8 cellular contexts compared by ENCODE assay signal in the genomic region with DNA sequence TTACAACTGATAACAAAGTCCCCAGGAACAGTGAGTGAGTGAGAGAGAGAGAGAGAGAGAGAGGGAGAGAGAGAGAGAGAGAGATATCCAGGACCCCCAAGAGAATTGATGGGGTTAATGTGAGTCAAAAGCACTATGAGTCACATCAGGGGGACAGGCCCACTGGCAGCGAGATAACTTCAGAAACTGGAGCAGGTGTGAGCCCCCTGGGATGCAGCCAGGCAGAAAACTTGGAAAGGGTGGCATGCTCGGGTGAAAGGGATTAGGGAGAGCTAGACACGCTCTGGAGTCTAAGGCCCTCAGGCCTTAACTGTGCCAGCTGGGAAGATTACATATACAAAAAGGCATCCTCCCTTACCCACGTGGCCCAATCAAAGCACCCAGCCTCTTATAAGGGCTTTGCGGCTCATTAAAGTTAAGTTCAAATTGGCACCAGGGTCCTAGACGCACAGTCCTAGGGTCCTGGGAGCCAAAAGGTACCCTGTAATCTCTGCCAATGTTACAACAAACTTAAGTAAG. TPM values are rescaled to one million over a fixed set of nuclear protein-coding genes. Genes with fewer than 3 reads are reported as not detected.
DNase-seq lines count a peak whose midpoint lies in the region; ATAC-seq and TF ChIP-seq lines count a peak whose summit lies in the region.

No MANE protein-coding gene starts in this region.

- H3K4me1 ChIP-seq in SJSA1 (replicated peaks): 0 out of 2 replicates have a peak, but pooled peaks cover 3% of the 10 kb centered on the region

- no peak for TF ChIP-seq CTCF in kidney epithelial cell (IDR thresholded peaks at IDR 0.05; ENCODE audit: insufficient read depth, low read length, poor library complexity, severe bottlenecking)

- H3K27ac Mint-ChIP-seq in central memory CD8-positive, alpha-beta T cell (ENCODE audit: low read depth): peak overlapping the region; percentile 95
- H3K27ac Mint-ChIP-seq in stimulated activated naive B cell treated with anti-CD40 and anti-IgM and Interleukin-4, amounts not matched to agents 10 μg/mL and 1 μg/mL and 100 μg/mL, for 72 hours: peak overlapping the region; percentile 95

- H3K9me3 ChIP-seq in SJSA1 (replicated peaks): no peaks in the 10 kb centered on the region

- H3K27me3 ChIP-seq in SJSA1 (replicated peaks) (no peaks in the 10 kb centered on the region), kidney epithelial cell (ENCODE audit: control insufficient read depth, insufficient read depth, low read length) (no peaks in the 10 kb centered on the region)

- peaks cover 10% of the 10 kb centered on the region for H3K36me3 Mint-ChIP-seq in central memory CD8-positive, alpha-beta T cell (ENCODE audit: insufficient read depth)
- H3K36me3 Mint-ChIP-seq in stimulated activated naive B cell treated with anti-CD40 and anti-IgM and Interleukin-4, amounts not matched to agents 10 μg/mL and 1 μg/mL and 100 μg/mL, for 72 hours: peaks cover 5 to 9% of the 10 kb centered on the region in 2 donors

- in situ Hi-C loops in Caki2 (cut with HindIII; ENCODE audit: low pct_unique_long_range_greater_than_20kb, low sequenced_read_pairs): no loop called here

- DNase-seq in Caki2 (ENCODE audit: low read depth): peak; percentile 83
- DNase-seq in HEK293T (ENCODE audit: extremely low spot score): peak; percentile 45
- peak; percentile 56 to 70 for DNase-seq in SJSA1 (ENCODE audit: low read depth in 1 of 2, low spot score in 2 of 2)
- no peak for DNase-seq in central memory CD8-positive, alpha-beta T cell (ENCODE audit: low spot score in 2 of 2)
- peak; percentile 37 for DNase-seq in kidney epithelial cell (ENCODE audit: low read depth)
- DNase-seq in stimulated activated naive B cell treated with anti-CD40 and anti-IgM and Interleukin-4, amounts not matched to agents 10 μg/mL and 1 μg/mL and 100 μg/mL, for 72 hours: no peak
- DNase-seq in SKM-1 treated with dmso at 0.1 percent for 144 hours (lab: John Stamatoyannopoulos, UW; ENCODE audit: unreplicated experiment): no peak
- no peak for DNase-seq in hippocampal formation (lab: John Stamatoyannopoulos, UW)

- CTCF ChIA-PET in HEK293T (lab: Yijun Ruan, JAX): interaction anchor here (1.2 to 1.6 kb wide), 2 partner anchors 15 to 160 kb away, joined by 4 read pairs; no protein-coding TSS in a partner anchor

- no peaks in the 10 kb centered on the region for H3K9me3 Mint-ChIP-seq in central memory CD8-positive, alpha-beta T cell
- H3K9me3 Mint-ChIP-seq in stimulated activated naive B cell treated with anti-CD40 and anti-IgM and Interleukin-4, amounts not matched to agents 10 μg/mL and 1 μg/mL and 100 μg/mL, for 72 hours: no peaks in the 10 kb centered on the region

- H3K36me3 ChIP-seq in SJSA1: peaks cover 4% of the 10 kb centered on the region; the same call in 1 of the 2 replicates
- no peaks in the 10 kb centered on the region for H3K36me3 ChIP-seq in kidney epithelial cell (ENCODE audit: control insufficient read depth, insufficient read depth, low read length)

- H3K27ac ChIP-seq in SJSA1: peak overlapping the region; percentile 100

- H3K4me3 ChIP-seq in SJSA1: peak overlapping the region; percentile 90
- H3K4me3 ChIP-seq in kidney epithelial cell (ENCODE audit: low read depth, low read length): peak overlapping the region; percentile 79

- POLR2A ChIA-PET in HEK293T (lab: Yijun Ruan, JAX): interaction anchor here (1.0 to 1.5 kb wide), 5 partner anchors 10 to 147 kb away, joined by 3 to 12 read pairs (median 4); a partner anchor contains a TSS

- no peaks in the 10 kb centered on the region for H3K27me3 Mint-ChIP-seq in central memory CD8-positive, alpha-beta T cell
- peaks cover 0 to 4% of the 10 kb centered on the region in 2 donors for H3K27me3 Mint-ChIP-seq in stimulated activated naive B cell treated with anti-CD40 and anti-IgM and Interleukin-4, amounts not matched to agents 10 μg/mL and 1 μg/mL and 100 μg/mL, for 72 hours

- peak overlapping the region; percentile 86 for H3K4me3 Mint-ChIP-seq in central memory CD8-positive, alpha-beta T cell
- peak overlapping the region; percentile 87 to 89 for H3K4me3 Mint-ChIP-seq in stimulated activated naive B cell treated with anti-CD40 and anti-IgM and Interleukin-4, amounts not matched to agents 10 μg/mL and 1 μg/mL and 100 μg/mL, for 72 hours

- peak; percentile 21 for ATAC-seq in central memory CD8-positive, alpha-beta T cell (replicated peaks; ENCODE audit: extremely low read depth, poor library complexity, severe bottlenecking)
- ATAC-seq in stimulated activated naive B cell treated with anti-CD40 and anti-IgM and Interleukin-4, amounts not matched to agents 10 μg/mL and 1 μg/mL and 100 μg/mL, for 72 hours (replicated peaks): peak; percentile 46 to 50

- peaks cover 26% of the 10 kb centered on the region for H3K4me1 Mint-ChIP-seq in central memory CD8-positive, alpha-beta T cell
- H3K4me1 Mint-ChIP-seq in stimulated activated naive B cell treated with anti-CD40 and anti-IgM and Interleukin-4, amounts not matched to agents 10 μg/mL and 1 μg/mL and 100 μg/mL, for 72 hours: peaks cover 7 to 17% of the 10 kb centered on the region in 2 donors

TF ChIP-seq in HEK293T, 16 proteins besides CTCF, POLR2A, EP300 and RAD21:
- TF ChIP-seq L3MBTL2 (conservative IDR thresholded peaks at IDR 0.05): no peak
- TF ChIP-seq FOXA1 (IDR thresholded peaks at IDR 0.05): no peak
- TF ChIP-seq ARNT (IDR thresholded peaks at IDR 0.05): no peak
- no peak for TF ChIP-seq HDGF (IDR thresholded peaks at IDR 0.05; ENCODE audit: borderline replicate concordance)
- no peak for TF ChIP-seq ZNF384 (IDR thresholded peaks at IDR 0.05)
- TF ChIP-seq NFRKB (IDR thresholded peaks at IDR 0.05): no peak
- no peak for TF ChIP-seq BHLHE40 (IDR thresholded peaks at IDR 0.05; ENCODE audit: borderline replicate concordance)

RNA-seq across cellular contexts. Expression of a gene that starts 0.8 kb away (rescaled TPM):
- total RNA-seq in Caki2 (2014; rRNA removed; shearing (Covaris generic); ENCODE audit: low replicate concordance): 46.0 and 49.0 TPM in 2 replicates
- 68.9 and 91.6 TPM in 2 replicates for total RNA-seq in SJSA1 (2014; rRNA removed; shearing (Covaris generic))
- total RNA-seq in kidney epithelial cell: 48.8 and 55.5 TPM in 2 replicates

RNA-seq across cellular contexts. Expression of a gene that starts 40.7 kb away (rescaled TPM):
- total RNA-seq in Caki2 (2014; rRNA removed; shearing (Covaris generic); ENCODE audit: low replicate concordance): 34.3 and 49.8 TPM in 2 replicates
- total RNA-seq in SJSA1 (2014; rRNA removed; shearing (Covaris generic)): 60.2 and 114 TPM in 2 replicates
- 1,000 and 1,207 TPM in 2 replicates for total RNA-seq in kidney epithelial cell

Comparison
In these comparisons a context has a peak if more than half of its experiments do, and no peak if none do; other contexts are left out.
1. DNase-seq: peak in Caki2 (single experiment), HEK293T (single experiment), SJSA1 (2 of 2) and kidney epithelial cell (single experiment); none in central memory CD8-positive, alpha-beta T cell (0 of 2), stimulated activated naive B cell treated with anti-CD40 and anti-IgM and Interleukin-4, amounts not matched to agents 10 μg/mL and 1 μg/mL and 100 μg/mL, for 72 hours (single experiment), SKM-1 treated with dmso at 0.1 percent for 144 hours (single experiment) and hippocampal formation (0 of 2).